Comparison of ENCODE assay signal across 14 cellular contexts in genomic region chr1:193185206-193185605, GRCh38. TPM values are rescaled to one million over a fixed set of nuclear protein-coding genes. Genes with fewer than 3 reads are reported as not detected.
DNase-seq lines count a peak whose midpoint lies in the region; ATAC-seq and TF ChIP-seq lines count a peak whose summit lies in the region.
"Had no signal": no experiment of that assay in that cellular context is flagged by ENCODE, and none has a peak within 500 bp of the region (broad histone marks: within the 10 kb centered on the region; RNA-seq: fewer than 3 reads in every experiment).

No MANE protein-coding gene starts in this region.

- H3K27ac Mint-ChIP-seq in T-helper 1 cell treated with Interleukin-12 subunit alpha and Interleukin-12 subunit beta and Interleukin-4 antibody, amounts not matched to agents 30 μg/mL and 1 μg/mL, for 36 hours = no peak overlapping the region
- H3K27ac Mint-ChIP-seq: IgD-negative memory B cell had no signal

- H3K4me1 ChIP-seq in OCI-LY1 (ENCODE audit: insufficient read depth, low read length, severe bottlenecking) (peaks cover 59% of the 10 kb centered on the region), fibroblast of lung (ENCODE audit: control insufficient read depth, extremely low read depth, insufficient read depth, low read length) (peaks cover 2% of the 10 kb centered on the region), skeletal muscle satellite cell (ENCODE audit: control insufficient read depth, insufficient read depth, low read length) (peaks cover 48% of the 10 kb centered on the region)

- peak overlapping the region; percentile 66 for H3K4me3 Mint-ChIP-seq in T-helper 1 cell treated with Interleukin-12 subunit alpha and Interleukin-12 subunit beta and Interleukin-4 antibody, amounts not matched to agents 30 μg/mL and 1 μg/mL, for 36 hours
- H3K4me3 Mint-ChIP-seq: IgD-negative memory B cell had no signal

- peak overlapping the region; percentile 89 for H3K4me2 ChIP-seq in OCI-LY1 (ENCODE audit: low read length)
- H3K4me2 ChIP-seq in fibroblast of lung (ENCODE audit: extremely low read depth, insufficient read depth, low read length) = peak overlapping the region; percentile 98
- H3K4me2 ChIP-seq in skeletal muscle satellite cell (ENCODE audit: low read length) = peak overlapping the region; percentile 83

- H3K36me3 ChIP-seq in OCI-LY1 (ENCODE audit: insufficient read depth, low read length) (no peaks in the 10 kb centered on the region), fibroblast of lung (ENCODE audit: control insufficient read depth, insufficient read depth, low read length) (peaks cover 1% of the 10 kb centered on the region), skeletal muscle satellite cell (ENCODE audit: insufficient read depth, low read length) (no peaks in the 10 kb centered on the region)
- H3K36me3 ChIP-seq: pancreas, vagina had no signal

- H3K9me3 ChIP-seq in OCI-LY1 (ENCODE audit: low read length) = no peaks in the 10 kb centered on the region
- H3K9me3 ChIP-seq in fibroblast of lung (ENCODE audit: control insufficient read depth, insufficient read depth, low read depth, low read length) = no peaks in the 10 kb centered on the region
- no peaks in the 10 kb centered on the region for H3K9me3 ChIP-seq in skeletal muscle satellite cell (replicated peaks; ENCODE audit: low read length)
- H3K9me3 ChIP-seq: pancreas, vagina had no signal

- DNase-seq in T-helper 1 cell = no peak
- no peak for DNase-seq in fibroblast of lung (ENCODE audit: low read depth in 2 of 2)
- no peak for DNase-seq in HuH-7 (ENCODE audit: low spot score)
- DNase-seq in NOMO-1 treated with dmso at 0.1 percent for 144 hours (lab: John Stamatoyannopoulos, UW; ENCODE audit: unreplicated experiment) = no peak
- DNase-seq: activated CD4-positive, alpha-beta T cell treated with anti-CD3 and anti-CD28 coated beads for 4 hours; GOT3; pancreas had no signal

- TF ChIP-seq CTCF in OCI-LY1 (IDR thresholded peaks at IDR 0.05; ENCODE audit: low read length) = no peak
- no peak for TF ChIP-seq CTCF in fibroblast of lung (conservative IDR thresholded peaks at IDR 0.05 in 1 of 2, IDR thresholded peaks at IDR 0.05 in 1 of 2; ENCODE audit: low read depth in 1 of 2, low read length in 2 of 2)

- no peak for ATAC-seq in HG03571 (IDR thresholded peaks at IDR 0.05; ENCODE audit: unreplicated experiment)

- peaks cover 2% of the 10 kb centered on the region for H3K36me3 Mint-ChIP-seq in T-helper 1 cell treated with Interleukin-12 subunit alpha and Interleukin-12 subunit beta and Interleukin-4 antibody, amounts not matched to agents 30 μg/mL and 1 μg/mL, for 36 hours (ENCODE audit: low read depth)
- H3K36me3 Mint-ChIP-seq: IgD-negative memory B cell had no signal

- H3K4me3 ChIP-seq in OCI-LY1 (ENCODE audit: low read depth, low read length, poor library complexity, severe bottlenecking) (peak overlapping the region; percentile 59), fibroblast of lung (replicated peaks in 1 of 4; ENCODE audit: control extremely low read depth in 1 of 4, insufficient read depth in 1 of 4, low read depth in 3 of 4, low read length in 4 of 4) (peak overlapping the region; percentile 35 to 65 (median 54)), skeletal muscle satellite cell (ENCODE audit: low read length) (peak overlapping the region; percentile 68)

- H3K9ac ChIP-seq in OCI-LY1 (ENCODE audit: low read length) = peak overlapping the region; percentile 56; the same call in 1 of the 2 replicates
- H3K9ac ChIP-seq in fibroblast of lung (ENCODE audit: insufficient read depth, low read length) = no peak overlapping the region
- peak overlapping the region; percentile 73 for H3K9ac ChIP-seq in skeletal muscle satellite cell (ENCODE audit: low read depth, low read length)

- H3K79me2 ChIP-seq in OCI-LY1 (ENCODE audit: insufficient read depth, low read length) (peaks cover 57% of the 10 kb centered on the region), fibroblast of lung (ENCODE audit: control insufficient read depth, insufficient read depth, low read length) (peaks cover 64% of the 10 kb centered on the region)

- H2AFZ ChIP-seq in OCI-LY1 (ENCODE audit: low read length) (no peak overlapping the region), fibroblast of lung (ENCODE audit: low read length) (no peak overlapping the region)

- no peaks in the 10 kb centered on the region for H4K20me1 ChIP-seq in OCI-LY1 (ENCODE audit: insufficient read depth, low read length)
- H4K20me1 ChIP-seq in fibroblast of lung (ENCODE audit: control insufficient read depth, extremely low read depth, insufficient read depth, low read length) = no peaks in the 10 kb centered on the region

- H3F3A ChIP-seq in OCI-LY1 (ENCODE audit: insufficient read depth, low read length) = 0 out of 2 replicates have a peak, but pooled peaks cover 9% of the 10 kb centered on the region

- no peaks in the 10 kb centered on the region for H3K9me3 Mint-ChIP-seq in T-helper 1 cell treated with Interleukin-12 subunit alpha and Interleukin-12 subunit beta and Interleukin-4 antibody, amounts not matched to agents 30 μg/mL and 1 μg/mL, for 36 hours
- H3K9me3 Mint-ChIP-seq: IgD-negative memory B cell had no signal

- H3K27me3 ChIP-seq in OCI-LY1 (ENCODE audit: insufficient read depth, low read length) = no peaks in the 10 kb centered on the region
- no peaks in the 10 kb centered on the region for H3K27me3 ChIP-seq in fibroblast of lung (ENCODE audit: control insufficient read depth, insufficient read depth, low read length)
- H3K27me3 ChIP-seq in skeletal muscle satellite cell (ENCODE audit: control insufficient read depth, insufficient read depth, low read length) = no peaks in the 10 kb centered on the region
- H3K27me3 ChIP-seq: pancreas, vagina had no signal

- H3K9me2 ChIP-seq in OCI-LY1 (ENCODE audit: low read depth, low read length) = no peaks in the 10 kb centered on the region

- peaks cover 24% of the 10 kb centered on the region for H3K4me1 Mint-ChIP-seq in T-helper 1 cell treated with Interleukin-12 subunit alpha and Interleukin-12 subunit beta and Interleukin-4 antibody, amounts not matched to agents 30 μg/mL and 1 μg/mL, for 36 hours (ENCODE audit: low read depth)

- no peaks in the 10 kb centered on the region for H3K27me3 Mint-ChIP-seq in T-helper 1 cell treated with Interleukin-12 subunit alpha and Interleukin-12 subunit beta and Interleukin-4 antibody, amounts not matched to agents 30 μg/mL and 1 μg/mL, for 36 hours (ENCODE audit: low read depth)
- H3K27me3 Mint-ChIP-seq: IgD-negative memory B cell had no signal

- H3K27ac ChIP-seq in OCI-LY1 (ENCODE audit: low read depth, low read length, poor library complexity, severe bottlenecking) = peak overlapping the region; percentile 79
- no peak overlapping the region for H3K27ac ChIP-seq in fibroblast of lung (ENCODE audit: insufficient read depth, low read length)

RNA-seq across cellular contexts. Expression of gene B3GALT2, which starts 1.2 kb away (rescaled TPM):
- total RNA-seq in fibroblast of lung = under 0.01 and 1.3 TPM in 2 replicates
- polyA plus RNA-seq in fibroblast of lung = 4.3 and 46.2 TPM in 2 replicates
- 2.7 and 27.5 TPM in 2 replicates for polyA plus RNA-seq in fibroblast of lung (2012)
- polyA minus RNA-seq in fibroblast of lung (ENCODE audit: low replicate concordance) = 0.11 and 3.6 TPM in 2 replicates
- under 0.01 and 3.7 TPM in 2 replicates for total RNA-seq in skeletal muscle satellite cell (2012; rRNA removed)
- total RNA-seq: epithelial cell of proximal tubule had no signal
